Comparison of ENCODE assay signal across 28 cellular contexts in genomic region chr10:95556994-95557767, GRCh38. TPM values are rescaled to one million over a fixed set of nuclear protein-coding genes. Genes with fewer than 3 reads are reported as not detected.
DNase-seq lines count a peak whose midpoint lies in the region; ATAC-seq and TF ChIP-seq lines count a peak whose summit lies in the region.
"Had no signal": no experiment of that assay in that cellular context is flagged by ENCODE, and none has a peak within 500 bp of the region (broad histone marks: within the 10 kb centered on the region; RNA-seq: fewer than 3 reads in every experiment).

No MANE protein-coding gene starts in this region.

- no peaks in the 10 kb centered on the region for H3K27me3 ChIP-seq in right atrium auricular region
- no peaks in the 10 kb centered on the region for H3K27me3 ChIP-seq in esophagus squamous epithelium
- H3K27me3 ChIP-seq in uterus = no peaks in the 10 kb centered on the region
- H3K27me3 ChIP-seq: thyroid gland had no signal

- H3K27me3 Mint-ChIP-seq in neural crest cell (ENCODE audit: low read depth) (peaks cover 31% of the 10 kb centered on the region), MCF 10A (ENCODE audit: insufficient read depth, unreplicated experiment) (peaks cover 35% of the 10 kb centered on the region)

- H3K27ac ChIP-seq in right atrium auricular region (peak overlapping the region; percentile 91 to 93), esophagus squamous epithelium (peak overlapping the region in 3 of 4 donors; percentile 91 to 94 (median 93)), uterus (peak overlapping the region; percentile 95 to 99)
- H3K27ac ChIP-seq: brain microvascular endothelial cell, GM23248, thyroid gland had no signal

- DNase-seq in right atrium auricular region (ENCODE audit: low spot score) = no peak
- no peak for DNase-seq in Right ventricle myocardium superior
- DNase-seq in esophagus squamous epithelium (lab: John Stamatoyannopoulos, UW) = no peak
- DNase-seq in neural crest cell (ENCODE audit: low read depth, low spot score) = no peak
- no peak for DNase-seq in uterus
- DNase-seq in middle frontal gyrus (ENCODE audit: extremely low spot score, low spot score) = no peak
- DNase-seq in MCF 10A (ENCODE audit: unreplicated experiment) = no peak
- DNase-seq: activated CD4-positive, CD25-positive, alpha-beta regulatory T cell; activated naive CD4-positive, alpha-beta T cell treated with Interleukin-2 at 50 U/mL for 16 hours; activated T-cell treated with anti-CD3 and anti-CD28 coated beads, Interleukin-2, amount 50 U/mL, for 72 hours; brain microvascular endothelial cell; CD8-positive, alpha-beta memory T cell; effector CD8-positive, alpha-beta T cell; erythroblast; foreskin fibroblast; GM23248; left colon; natural killer cell; NCI-H1105 treated with DMSO at 0.1 percent for 48 hours; NCI-H2029 treated with DMSO at 0.1 percent for 48 hours; NCI-H526 treated with DMSO at 0.1 percent for 48 hours; stimulated activated naive B cell treated with anti-CD40 and anti-IgM and Interleukin-4, amounts not matched to agents 10 μg/mL and 1 μg/mL and 100 μg/mL, for 72 hours; T-helper 1 cell; thyroid gland had no signal

- ATAC-seq in Right ventricle myocardium superior (ENCODE audit: poor library complexity) (no peak), HG03565 (IDR thresholded peaks at IDR 0.05; ENCODE audit: unreplicated experiment) (no peak)
- ATAC-seq: activated T-cell treated with anti-CD3 and anti-CD28 coated beads, Interleukin-2, amount 50 U/mL, for 72 hours; left colon; natural killer cell; sciatic nerve; stimulated activated naive B cell treated with anti-CD40 and anti-IgM and Interleukin-4, amounts not matched to agents 10 μg/mL and 1 μg/mL and 100 μg/mL, for 72 hours had no signal

- CTCF ChIA-PET in MCF 10A (lab: Yijun Ruan, JAX) = interaction anchor here (0.5 to 2.9 kb wide), 6 partner anchors 83 to 183 kb away, joined by 3 to 12 read pairs (median 4); no protein-coding TSS in a partner anchor

- TF ChIP-seq POLR2A in esophagus squamous epithelium (IDR thresholded peaks at IDR 0.05) (no peak), uterus (IDR thresholded peaks at IDR 0.05) (no peak)

- TF ChIP-seq CTCF in right atrium auricular region (IDR thresholded peaks at IDR 0.05) (no peak), esophagus squamous epithelium (IDR thresholded peaks at IDR 0.05) (no peak), neural crest cell (conservative IDR thresholded peaks at IDR 0.05) (no peak), uterus (IDR thresholded peaks at IDR 0.05) (no peak), MCF 10A (IDR thresholded peaks at IDR 0.05; ENCODE audit: unreplicated experiment) (no peak)

- H3K4me1 ChIP-seq in right atrium auricular region = peaks cover 0 to 54% of the 10 kb centered on the region in 2 donors
- peaks cover 0 to 24% (median 0%) of the 10 kb centered on the region in 3 donors for H3K4me1 ChIP-seq in esophagus squamous epithelium
- no peaks in the 10 kb centered on the region for H3K4me1 ChIP-seq in uterus

- no TSS peak for BruUV-seq in MCF 10A (replicated peaks; lab: Mats Ljungman, UMichigan)

- H3K9me3 Mint-ChIP-seq in neural crest cell (no peaks in the 10 kb centered on the region), MCF 10A (ENCODE audit: unreplicated experiment) (peaks cover 7% of the 10 kb centered on the region)
- H3K9me3 Mint-ChIP-seq: IgD-negative memory B cell had no signal

- H3K4me3 Mint-ChIP-seq in neural crest cell (peak overlapping the region; percentile 27), MCF 10A (ENCODE audit: unreplicated experiment) (no peak overlapping the region)
- H3K4me3 Mint-ChIP-seq: activated T-cell treated with anti-CD3 and anti-CD28 coated beads, Interleukin-2, amount 50 U/mL, for 72 hours; mesothelial cell of epicardium; natural killer cell; stimulated activated naive B cell treated with anti-CD40 and anti-IgM and Interleukin-4, amounts not matched to agents 10 μg/mL and 1 μg/mL and 100 μg/mL, for 72 hours had no signal

- H3K36me3 Mint-ChIP-seq in neural crest cell (ENCODE audit: low read depth) (no peaks in the 10 kb centered on the region), MCF 10A (ENCODE audit: insufficient read depth, unreplicated experiment) (no peaks in the 10 kb centered on the region)
- H3K36me3 Mint-ChIP-seq: IgD-negative memory B cell, natural killer cell had no signal

- H3K4me3 ChIP-seq in right atrium auricular region (no peak overlapping the region), esophagus squamous epithelium (peak overlapping the region in 3 of 4 donors; percentile 78 to 83 (median 83)), uterus (peak overlapping the region in 1 of 2 donors; percentile 85)
- H3K4me3 ChIP-seq: GM23248, thyroid gland had no signal

- peaks cover 0 to 6% of the 10 kb centered on the region in 2 donors for H3K9me3 ChIP-seq in right atrium auricular region
- no peaks in the 10 kb centered on the region for H3K9me3 ChIP-seq in esophagus squamous epithelium
- H3K9me3 ChIP-seq in uterus = no peaks in the 10 kb centered on the region
- H3K9me3 ChIP-seq: thyroid gland had no signal

- peak overlapping the region; percentile 46 for H3K27ac Mint-ChIP-seq in neural crest cell (ENCODE audit: unreplicated experiment)
- no peak overlapping the region for H3K27ac Mint-ChIP-seq in MCF 10A (ENCODE audit: low read depth, unreplicated experiment)
- H3K27ac Mint-ChIP-seq: activated T-cell treated with anti-CD3 and anti-CD28 coated beads, Interleukin-2, amount 50 U/mL, for 72 hours; mesothelial cell of epicardium; natural killer cell; stimulated activated naive B cell treated with anti-CD40 and anti-IgM and Interleukin-4, amounts not matched to agents 10 μg/mL and 1 μg/mL and 100 μg/mL, for 72 hours had no signal

- 67 to 71% methylated on average over 8 of the region's 8 CpGs for WGBS in esophagus squamous epithelium, 2 donors

- H3K36me3 ChIP-seq in right atrium auricular region = peaks cover 5% of the 10 kb centered on the region
- H3K36me3 ChIP-seq in esophagus squamous epithelium = no peaks in the 10 kb centered on the region
- no peaks in the 10 kb centered on the region for H3K36me3 ChIP-seq in uterus
- H3K36me3 ChIP-seq: brain microvascular endothelial cell, thyroid gland had no signal

- POLR2A ChIA-PET in MCF 10A (lab: Yijun Ruan, JAX) = interaction anchor here (0.8 kb wide), 1 partner anchor 81 kb away, joined by 3 read pairs; no protein-coding TSS in a partner anchor

- intact Hi-C loops in Right ventricle myocardium superior (cut with DNase I) (loop anchor here (5.0 kb wide), 1 partner anchor 125 kb away; no protein-coding TSS in a partner anchor), esophagus squamous epithelium (cut with DNase I) (no loop called here), uterus (cut with DNase I; ENCODE audit: low total_unique reads) (no loop called here), MCF 10A (cut with micrococcal nuclease) (no loop called here)

- peaks cover 46% of the 10 kb centered on the region for H3K4me1 Mint-ChIP-seq in neural crest cell
- H3K4me1 Mint-ChIP-seq in MCF 10A (ENCODE audit: insufficient read depth, unreplicated experiment) = no peaks in the 10 kb centered on the region

RNA-seq across cellular contexts. Expression of gene SORBS1, which starts 4.0 kb away (rescaled TPM):
- total RNA-seq in right atrium auricular region (100 to 1,000 TPM; 742 to 815 TPM), Right ventricle myocardium superior (697 TPM), esophagus squamous epithelium (100 to 1,000 TPM in 1 of 4 donors, 10 to 100 TPM in 3; 23.3 to 359 (median 72.2) TPM), neural crest cell (15.3 and 15.8 TPM in 2 replicates), uterus (100 to 1,000 TPM in 3 of 4 donors, 10 to 100 TPM in 1; 89.9 to 422 (median 271) TPM), MCF 10A (2022) (0.61 and 1.0 TPM in 2 replicates)

Comparison
In these comparisons a context has a peak if more than half of its experiments do, and no peak if none do; other contexts are left out.
1. H3K4me3 ChIP-seq: peak in esophagus squamous epithelium (3 of 4); none in right atrium auricular region (0 of 2).
2. Peak in every context shown above with its lines, with median percentiles within 50 percentile points of each other: H3K27ac ChIP-seq.